1 cellular context compared by ENCODE assay signal in the genomic region with DNA sequence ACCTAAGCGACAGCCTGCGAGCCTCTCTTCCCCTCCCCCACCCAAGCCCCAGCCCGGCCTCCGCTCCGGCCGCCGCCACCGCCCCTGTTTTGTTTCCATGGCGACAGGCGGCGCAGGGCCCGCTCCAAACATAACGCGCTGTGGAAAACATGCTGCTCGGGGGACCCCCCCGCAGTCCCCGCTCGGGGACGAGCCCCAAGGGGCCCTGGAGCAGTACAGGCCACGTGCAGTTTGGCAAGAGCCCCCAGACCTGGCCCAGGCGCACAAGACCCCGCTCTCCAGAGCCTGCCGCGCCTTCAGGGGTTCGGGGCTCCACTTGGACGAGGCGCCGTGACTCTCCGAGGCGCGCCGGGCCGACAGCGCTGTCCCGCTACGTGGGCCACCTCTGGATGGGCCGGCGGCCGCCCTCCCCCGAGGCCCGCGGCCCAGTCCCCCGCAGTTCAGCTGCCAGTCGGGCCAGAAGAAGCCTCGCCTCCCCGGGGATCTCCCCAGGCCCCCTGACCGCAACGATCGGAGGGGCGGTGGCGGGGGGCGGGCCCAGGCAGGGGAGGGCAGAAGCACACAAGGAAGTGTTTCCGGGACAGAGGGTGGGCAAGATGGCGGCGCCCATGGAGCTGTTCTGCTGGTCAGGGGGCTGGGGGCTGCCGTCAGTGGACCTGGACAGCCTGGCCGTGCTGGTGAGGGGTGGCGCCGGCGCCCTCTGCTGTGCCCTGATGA.
TF ChIP-seq lines count a peak whose summit lies in the region.

A gene with protein sequence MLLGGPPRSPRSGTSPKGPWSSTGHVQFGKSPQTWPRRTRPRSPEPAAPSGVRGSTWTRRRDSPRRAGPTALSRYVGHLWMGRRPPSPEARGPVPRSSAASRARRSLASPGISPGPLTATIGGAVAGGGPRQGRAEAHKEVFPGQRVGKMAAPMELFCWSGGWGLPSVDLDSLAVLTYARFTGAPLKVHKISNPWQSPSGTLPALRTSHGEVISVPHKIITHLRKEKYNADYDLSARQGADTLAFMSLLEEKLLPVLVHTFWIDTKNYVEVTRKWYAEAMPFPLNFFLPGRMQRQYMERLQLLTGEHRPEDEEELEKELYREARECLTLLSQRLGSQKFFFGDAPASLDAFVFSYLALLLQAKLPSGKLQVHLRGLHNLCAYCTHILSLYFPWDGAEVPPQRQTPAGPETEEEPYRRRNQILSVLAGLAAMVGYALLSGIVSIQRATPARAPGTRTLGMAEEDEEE (plus strand): TSS at position 40 of the 717 bp plus-strand sequence. CDS start 110 bp downstream, at position 150.

TF ChIP-seq in K562, 482 proteins besides CTCF, POLR2A, EP300 and RAD21 (continued from another document and continues in another):
- TF ChIP-seq ZNF609 (CRISPR knock-in tag; IDR thresholded peaks at IDR 0.05; ENCODE audit: borderline replicate concordance) = no peak
- no peak for TF ChIP-seq MCM2 (IDR thresholded peaks at IDR 0.05; ENCODE audit: low read depth)
- TF ChIP-seq MAFK (IDR thresholded peaks at IDR 0.05; ENCODE audit: low read length) = no peak
- TF ChIP-seq FIP1L1 (IDR thresholded peaks at IDR 0.05; ENCODE audit: low read depth, low read length, poor library complexity, severe bottlenecking) = peak; percentile 76
- TF ChIP-seq, protein P1, sequence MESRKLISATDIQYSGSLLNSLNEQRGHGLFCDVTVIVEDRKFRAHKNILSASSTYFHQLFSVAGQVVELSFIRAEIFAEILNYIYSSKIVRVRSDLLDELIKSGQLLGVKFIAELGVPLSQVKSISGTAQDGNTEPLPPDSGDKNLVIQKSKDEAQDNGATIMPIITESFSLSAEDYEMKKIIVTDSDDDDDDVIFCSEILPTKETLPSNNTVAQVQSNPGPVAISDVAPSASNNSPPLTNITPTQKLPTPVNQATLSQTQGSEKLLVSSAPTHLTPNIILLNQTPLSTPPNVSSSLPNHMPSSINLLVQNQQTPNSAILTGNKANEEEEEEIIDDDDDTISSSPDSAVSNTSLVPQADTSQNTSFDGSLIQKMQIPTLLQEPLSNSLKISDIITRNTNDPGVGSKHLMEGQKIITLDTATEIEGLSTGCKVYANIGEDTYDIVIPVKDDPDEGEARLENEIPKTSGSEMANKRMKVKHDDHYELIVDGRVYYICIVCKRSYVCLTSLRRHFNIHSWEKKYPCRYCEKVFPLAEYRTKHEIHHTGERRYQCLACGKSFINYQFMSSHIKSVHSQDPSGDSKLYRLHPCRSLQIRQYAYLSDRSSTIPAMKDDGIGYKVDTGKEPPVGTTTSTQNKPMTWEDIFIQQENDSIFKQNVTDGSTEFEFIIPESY (CRISPR knock-in tag; IDR thresholded peaks at IDR 0.05) = peak; percentile 8; the same call in 1 of the 2 replicates
- no peak for TF ChIP-seq CHD1 (IDR thresholded peaks at IDR 0.05; ENCODE audit: low read length)
- TF ChIP-seq ZNF146 (CRISPR knock-in tag; IDR thresholded peaks at IDR 0.05; ENCODE audit: unreplicated experiment) = no peak
- TF ChIP-seq, protein P2, sequence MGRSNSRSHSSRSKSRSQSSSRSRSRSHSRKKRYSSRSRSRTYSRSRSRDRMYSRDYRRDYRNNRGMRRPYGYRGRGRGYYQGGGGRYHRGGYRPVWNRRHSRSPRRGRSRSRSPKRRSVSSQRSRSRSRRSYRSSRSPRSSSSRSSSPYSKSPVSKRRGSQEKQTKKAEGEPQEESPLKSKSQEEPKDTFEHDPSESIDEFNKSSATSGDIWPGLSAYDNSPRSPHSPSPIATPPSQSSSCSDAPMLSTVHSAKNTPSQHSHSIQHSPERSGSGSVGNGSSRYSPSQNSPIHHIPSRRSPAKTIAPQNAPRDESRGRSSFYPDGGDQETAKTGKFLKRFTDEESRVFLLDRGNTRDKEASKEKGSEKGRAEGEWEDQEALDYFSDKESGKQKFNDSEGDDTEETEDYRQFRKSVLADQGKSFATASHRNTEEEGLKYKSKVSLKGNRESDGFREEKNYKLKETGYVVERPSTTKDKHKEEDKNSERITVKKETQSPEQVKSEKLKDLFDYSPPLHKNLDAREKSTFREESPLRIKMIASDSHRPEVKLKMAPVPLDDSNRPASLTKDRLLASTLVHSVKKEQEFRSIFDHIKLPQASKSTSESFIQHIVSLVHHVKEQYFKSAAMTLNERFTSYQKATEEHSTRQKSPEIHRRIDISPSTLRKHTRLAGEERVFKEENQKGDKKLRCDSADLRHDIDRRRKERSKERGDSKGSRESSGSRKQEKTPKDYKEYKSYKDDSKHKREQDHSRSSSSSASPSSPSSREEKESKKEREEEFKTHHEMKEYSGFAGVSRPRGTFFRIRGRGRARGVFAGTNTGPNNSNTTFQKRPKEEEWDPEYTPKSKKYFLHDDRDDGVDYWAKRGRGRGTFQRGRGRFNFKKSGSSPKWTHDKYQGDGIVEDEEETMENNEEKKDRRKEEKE (IDR thresholded peaks at IDR 0.05; ENCODE audit: borderline replicate concordance in 1 of 2, control insufficient read depth in 1 of 2, low read depth in 2 of 2, low read length in 1 of 2) = no peak
- no peak for TF ChIP-seq ZNF174 (CRISPR knock-in tag; IDR thresholded peaks at IDR 0.05)
- no peak for TF ChIP-seq TAF15 (IDR thresholded peaks at IDR 0.05; ENCODE audit: low read depth, low read length)
- TF ChIP-seq PYGO2 (tag; IDR thresholded peaks at IDR 0.05) = no peak
- TF ChIP-seq ZBTB1 (CRISPR knock-in tag; IDR thresholded peaks at IDR 0.05; ENCODE audit: borderline replicate concordance, low read depth) = no peak
- no peak for TF ChIP-seq TGIF2 (CRISPR knock-in tag; IDR thresholded peaks at IDR 0.05)
- no peak for TF ChIP-seq TSC22D4 (tag; IDR thresholded peaks at IDR 0.05)
- no peak for TF ChIP-seq SREBF2 (CRISPR knock-in tag; IDR thresholded peaks at IDR 0.05)
- no peak for TF ChIP-seq CEBPB (tag; IDR thresholded peaks at IDR 0.05)
- no peak; a peak in 1 of 4 replicates for TF ChIP-seq RCOR1 (IDR thresholded peaks at IDR 0.05; ENCODE audit: borderline replicate concordance in 1 of 2, low read depth in 2 of 2, low read length in 2 of 2)
- TF ChIP-seq CREB5 (CRISPR knock-in tag; IDR thresholded peaks at IDR 0.05) = no peak
- no peak for TF ChIP-seq ZNF184 (CRISPR knock-in tag; IDR thresholded peaks at IDR 0.05)
- TF ChIP-seq ZNF740 (CRISPR knock-in tag; IDR thresholded peaks at IDR 0.05) = no peak; the same call in 1 of the 2 replicates
- peak in 1 of 2 experiments; percentile 58; a peak in 1 of 4 replicates for TF ChIP-seq ZNF740 (tag; IDR thresholded peaks at IDR 0.05)
- TF ChIP-seq E2F3 (CRISPR knock-in tag; IDR thresholded peaks at IDR 0.05) = peak; percentile 60; the same call in 1 of the 2 replicates
- TF ChIP-seq SAFB2 (IDR thresholded peaks at IDR 0.05; ENCODE audit: borderline replicate concordance, low read depth, low read length, severe bottlenecking) = no peak
- TF ChIP-seq NFIC (IDR thresholded peaks at IDR 0.05) = no peak
- TF ChIP-seq E2F4 (CRISPR knock-in tag; IDR thresholded peaks at IDR 0.05; ENCODE audit: low read depth) = no peak
- TF ChIP-seq MEF2D (tag; conservative IDR thresholded peaks at IDR 0.05; ENCODE audit: low read depth) = no peak
- TF ChIP-seq FOXJ3 (CRISPR knock-in tag; IDR thresholded peaks at IDR 0.05) = peak; percentile 89
- no peak for TF ChIP-seq POLR3G (IDR thresholded peaks at IDR 0.05; ENCODE audit: extremely low read depth, insufficient read length, insufficient replicate concordance)
- peak in 1 of 3 experiments; percentile 81; a peak in 2 of 6 replicates for TF ChIP-seq ZBTB11 (CRISPR knock-in tag; IDR thresholded peaks at IDR 0.05)
- TF ChIP-seq, protein P3, sequence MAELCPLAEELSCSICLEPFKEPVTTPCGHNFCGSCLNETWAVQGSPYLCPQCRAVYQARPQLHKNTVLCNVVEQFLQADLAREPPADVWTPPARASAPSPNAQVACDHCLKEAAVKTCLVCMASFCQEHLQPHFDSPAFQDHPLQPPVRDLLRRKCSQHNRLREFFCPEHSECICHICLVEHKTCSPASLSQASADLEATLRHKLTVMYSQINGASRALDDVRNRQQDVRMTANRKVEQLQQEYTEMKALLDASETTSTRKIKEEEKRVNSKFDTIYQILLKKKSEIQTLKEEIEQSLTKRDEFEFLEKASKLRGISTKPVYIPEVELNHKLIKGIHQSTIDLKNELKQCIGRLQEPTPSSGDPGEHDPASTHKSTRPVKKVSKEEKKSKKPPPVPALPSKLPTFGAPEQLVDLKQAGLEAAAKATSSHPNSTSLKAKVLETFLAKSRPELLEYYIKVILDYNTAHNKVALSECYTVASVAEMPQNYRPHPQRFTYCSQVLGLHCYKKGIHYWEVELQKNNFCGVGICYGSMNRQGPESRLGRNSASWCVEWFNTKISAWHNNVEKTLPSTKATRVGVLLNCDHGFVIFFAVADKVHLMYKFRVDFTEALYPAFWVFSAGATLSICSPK (IDR thresholded peaks at IDR 0.05; ENCODE audit: borderline replicate concordance) = no peak
- TF ChIP-seq CTBP1 (IDR thresholded peaks at IDR 0.05; ENCODE audit: borderline replicate concordance) = no peak; the same call in none of the 2 replicates
- TF ChIP-seq PURB (CRISPR knock-in tag; IDR thresholded peaks at IDR 0.05; ENCODE audit: low read depth) = no peak
- TF ChIP-seq ZNF3 (CRISPR knock-in tag; IDR thresholded peaks at IDR 0.05) = no peak
- peak; percentile 100 for TF ChIP-seq FOXJ2 (tag; IDR thresholded peaks at IDR 0.05)
- TF ChIP-seq HMGN3 (IDR thresholded peaks at IDR 0.05; ENCODE audit: borderline replicate concordance, extremely low read depth, insufficient read length, low read depth, low read length) = peak; percentile 95
